Comparison of ENCODE assay signal across 8 cellular contexts in genomic region chr2:231786917-231787292, GRCh38. TPM values are rescaled to one million over a fixed set of nuclear protein-coding genes. Genes with fewer than 3 reads are reported as not detected.
DNase-seq lines count a peak whose midpoint lies in the region; ATAC-seq, FAIRE-seq and TF ChIP-seq lines count a peak whose summit lies in the region.

No MANE protein-coding gene starts in this region.

- peaks cover 21% of the 10 kb centered on the region for H3K4me1 ChIP-seq in A549
- peaks cover 12% of the 10 kb centered on the region for H3K4me1 ChIP-seq in HUES48 (ENCODE audit: control insufficient read depth, insufficient read depth, low read length)
- H3K4me1 ChIP-seq in muscle layer of colon (ENCODE audit: insufficient read depth, low read length), result peaks cover 45% of the 10 kb centered on the region

- peak overlapping the region; percentile 87 for H3K4me2 ChIP-seq in A549

- intact Hi-C loops in left colon (cut with DNase I, micrococcal nuclease), result no loop called here

- H3K4me3 ChIP-seq in A549 (peak overlapping the region; percentile 96), HUES48 (ENCODE audit: low read depth, low read length) (peak overlapping the region; percentile 91), cardiac fibroblast (replicated peaks in 1 of 2; ENCODE audit: low read depth in 2 of 2, low read length in 2 of 2) (peak overlapping the region; percentile 69 to 90), muscle layer of colon (ENCODE audit: low read depth in 1 of 2, low read length in 2 of 2) (peak overlapping the region; percentile 59 to 89)

- H3K36me3 ChIP-seq in HUES48 (ENCODE audit: control insufficient read depth, insufficient read depth, low read length), result peaks cover 26% of the 10 kb centered on the region
- H3K36me3 ChIP-seq in muscle layer of colon (ENCODE audit: insufficient read depth, low read length), result peaks cover 15% of the 10 kb centered on the region

- TF ChIP-seq CTCF in A549 (IDR thresholded peaks at IDR 0.05), result no peak
- no peak for TF ChIP-seq CTCF in cardiac fibroblast (IDR thresholded peaks at IDR 0.05; ENCODE audit: low read depth, low read length)

- no peaks in the 10 kb centered on the region for H3K27me3 ChIP-seq in HUES48 (ENCODE audit: control insufficient read depth, insufficient read depth, low read length)
- no peaks in the 10 kb centered on the region for H3K27me3 ChIP-seq in muscle layer of colon (ENCODE audit: control insufficient read depth in 1 of 2, insufficient read depth in 2 of 2, low read length in 2 of 2)

- TF ChIP-seq POLR2A in A549 (IDR thresholded peaks at IDR 0.05; ENCODE audit: low read length), result no peak

- POLR2A ChIA-PET in A549 (lab: Yijun Ruan, JAX), result no interaction called here

- H3K9me3 ChIP-seq in A549 (no peaks in the 10 kb centered on the region), HUES48 (ENCODE audit: control insufficient read depth, insufficient read depth, low read length) (no peaks in the 10 kb centered on the region), muscle layer of colon (ENCODE audit: low read length) (no peaks in the 10 kb centered on the region)

- WGBS in A549 (ENCODE audit: missing lambda C conversion rate), result 14% methylated on average over 11 of the region's 11 CpGs

- TF ChIP-seq EP300 in A549 (IDR thresholded peaks at IDR 0.05), result no peak

- DNase-seq in A549 (ENCODE audit: low read depth in 1 of 2, low spot score in 1 of 2) (no peak), cardiac fibroblast (ENCODE audit: low read depth in 2 of 2) (no peak), NCI-H187 treated with DMSO at 0.1 percent for 48 hours (lab: John Stamatoyannopoulos, UW) (no peak), left colon (no peak), anterior cingulate cortex (lab: John Stamatoyannopoulos, UW) (no peak), T-helper 9 cell (no peak)

- CTCF ChIA-PET in A549 (lab: Yijun Ruan, JAX), result interaction anchor here (1.3 to 3.9 kb wide), 3 partner anchors 9 to 73 kb away, joined by 4 to 20 read pairs (median 18); no protein-coding TSS in a partner anchor

- ATAC-seq in A549 (peak in 1 of 2 experiments; percentile 23; a peak in 3 of 6 replicates), left colon (no peak)

- H3K9ac ChIP-seq in HUES48 (ENCODE audit: low read depth, low read length), result peak overlapping the region; percentile 92; the same call in 1 of the 2 replicates
- peak overlapping the region; percentile 73 for H3K9ac ChIP-seq in muscle layer of colon (ENCODE audit: low read length)

- no peak for TF ChIP-seq RAD21 in A549 (conservative IDR thresholded peaks at IDR 0.05 in 1 of 2, IDR thresholded peaks at IDR 0.05 in 1 of 2)

- H3K27ac ChIP-seq in A549 (peak overlapping the region; percentile 86 to 87), HUES48 (ENCODE audit: low read depth, low read length) (peak overlapping the region; percentile 93), muscle layer of colon (ENCODE audit: low read depth, low read length) (no peak overlapping the region)

- FAIRE-seq in A549 (lab: Jason Lieb, UNC), result no peak

TF ChIP-seq in A549, 52 proteins besides CTCF, POLR2A, EP300 and RAD21:
- TF ChIP-seq HOXB5 (CRISPR knock-in tag; IDR thresholded peaks at IDR 0.05), result no peak
- TF ChIP-seq FOSL2 (IDR thresholded peaks at IDR 0.05), result no peak
- no peak for TF ChIP-seq FOSL2 (CRISPR knock-in tag; IDR thresholded peaks at IDR 0.05)
- TF ChIP-seq FOSB (CRISPR knock-in tag; IDR thresholded peaks at IDR 0.05), result no peak
- TF ChIP-seq ZSCAN20 (CRISPR knock-in tag; IDR thresholded peaks at IDR 0.05), result no peak
- TF ChIP-seq TP53 (CRISPR knock-in tag; IDR thresholded peaks at IDR 0.05), result no peak
- TF ChIP-seq ATOH8 (CRISPR knock-in tag; IDR thresholded peaks at IDR 0.05; ENCODE audit: low read depth), result no peak
- TF ChIP-seq RCOR1 (IDR thresholded peaks at IDR 0.05; ENCODE audit: low read depth, low read length), result no peak
- no peak for TF ChIP-seq JUN (IDR thresholded peaks at IDR 0.05)
- TF ChIP-seq RARB (CRISPR knock-in tag; IDR thresholded peaks at IDR 0.05), result no peak
- no peak for TF ChIP-seq BCL3 (IDR thresholded peaks at IDR 0.05)
- no peak for TF ChIP-seq MAZ (IDR thresholded peaks at IDR 0.05; ENCODE audit: borderline replicate concordance, low read depth, low read length)
- no peak for TF ChIP-seq HDAC2 (IDR thresholded peaks at IDR 0.05)
- no peak for TF ChIP-seq SMC3 (IDR thresholded peaks at IDR 0.05)
- TF ChIP-seq CBX2 (IDR thresholded peaks at IDR 0.05; ENCODE audit: borderline replicate concordance, low read depth), result no peak
- no peak for TF ChIP-seq NPAS2 (CRISPR knock-in tag; IDR thresholded peaks at IDR 0.05; ENCODE audit: borderline replicate concordance)
- TF ChIP-seq HOXA7 (CRISPR knock-in tag; IDR thresholded peaks at IDR 0.05), result no peak
- no peak for TF ChIP-seq ELK1 (IDR thresholded peaks at IDR 0.05; ENCODE audit: low read depth, low read length)
- no peak for TF ChIP-seq MYC (IDR thresholded peaks at IDR 0.05; ENCODE audit: borderline replicate concordance, low read length)
- no peak for TF ChIP-seq RFX5 (IDR thresholded peaks at IDR 0.05)
- no peak for TF ChIP-seq HOXB13 (CRISPR knock-in tag; IDR thresholded peaks at IDR 0.05; ENCODE audit: low read depth)

RNA-seq across cellular contexts. Expression of gene COPS7B, which starts 0.7 kb away (rescaled TPM):
- polyA plus RNA-seq in A549 (2011; rRNA removed), result 54.9 and 63.4 TPM in 2 replicates
- 44.1 and 54.5 TPM in 2 replicates for polyA plus RNA-seq in A549 (2012; cell fraction: cytosol; rRNA removed)
- 76.0 and 92.4 TPM in 2 replicates for polyA plus RNA-seq in A549 (2012; cell fraction: nucleus; rRNA removed)
- polyA plus RNA-seq in A549 (2017; fragmentation: RNase III; extraction: RNeasy Plus Mini Kit Qiagen cat#74134 plus additional on column Dnase treatment), result 29.4 to 34.3 TPM (median 33.4 TPM) in 3 replicates
- polyA minus RNA-seq in A549 (2011; rRNA and poly(A)+ RNA removed), result 40.7 and 42.0 TPM in 2 replicates
- 10 to 100 TPM; 21.7 to 28.1 TPM for total RNA-seq in left colon

RNA-seq across cellular contexts. Expression of gene PDE6D, which starts 5.8 kb away (rescaled TPM):
- polyA plus RNA-seq in A549 (2011; rRNA removed) (51.3 and 56.0 TPM in 2 replicates), A549 (2017; fragmentation: RNase III; extraction: RNeasy Plus Mini Kit Qiagen cat#74134 plus additional on column Dnase treatment) (20.9 to 27.4 TPM (median 27.3 TPM) in 3 replicates)
- 27.7 and 33.0 TPM in 2 replicates for polyA plus RNA-seq in A549 (2012; cell fraction: cytosol; rRNA removed)
- 10.9 and 15.6 TPM in 2 replicates for polyA plus RNA-seq in A549 (2012; cell fraction: nucleus; rRNA removed)
- 16.4 and 16.9 TPM in 2 replicates for polyA minus RNA-seq in A549 (2011; rRNA and poly(A)+ RNA removed)
- 10 to 100 TPM; 16.2 to 17.5 TPM for total RNA-seq in left colon
